8 cellular contexts compared by ENCODE assay signal in genomic region chr10:13299437-13300287, GRCh38.
A peak's percentile ranks its signal among the peaks of the same experiment; 100 is the strongest.
DNase-seq lines count a peak whose midpoint lies in the region; ATAC-seq lines count a peak whose summit lies in the region.

Gene PHYH, minus strand, starts transcription at chr10:13300064. Its CDS starts 22 bp downstream, at chr10:13300042.

- DNase-seq in 8988T = peak; percentile 74
- peak; percentile 9 for DNase-seq in NCI-H2107 treated with DMSO at 0.1 percent for 48 hours (lab: John Stamatoyannopoulos, UW; ENCODE audit: unreplicated experiment)
- DNase-seq in central memory CD4-positive, alpha-beta T cell = peak; percentile 81
- peak; percentile 90 for DNase-seq in islet precursor cell
- DNase-seq in stimulated activated CD4-positive, alpha-beta T cell treated with anti-CD3 and anti-CD28 coated beads, Interleukin-12 subunit alpha, Interleukin-12 subunit beta, amount 100 ng/mL, for 24 hours (ENCODE audit: low read depth in 2 of 2) = peak; percentile 61 to 72

- peak; percentile 39 for ATAC-seq in GM18499 (IDR thresholded peaks at IDR 0.05; ENCODE audit: insufficient read depth, unreplicated experiment)
- ATAC-seq in HG02885 (IDR thresholded peaks at IDR 0.05; ENCODE audit: poor library complexity, unreplicated experiment) = peak; percentile 75
- ATAC-seq in activated CD4-positive, CD25-positive, alpha-beta regulatory T cell treated with anti-CD3 and anti-CD28 coated beads, Interleukin-2, amount 50 U/mL, for 24 hours = peak; percentile 71

Comparison
In these comparisons a context has a peak if more than half of its experiments do, and no peak if none do; other contexts are left out.
1. Peak in every context shown above with its lines: DNase-seq and ATAC-seq.
2. DNase-seq: peak in every context shown above with its lines; median percentile 90 in islet precursor cell; 81 in central memory CD4-positive, alpha-beta T cell; 74 in 8988T; 66 in stimulated activated CD4-positive, alpha-beta T cell treated with anti-CD3 and anti-CD28 coated beads, Interleukin-12 subunit alpha, Interleukin-12 subunit beta, amount 100 ng/mL, for 24 hours; 9 in NCI-H2107 treated with DMSO at 0.1 percent for 48 hours.